ENCODE assay signal across 24 cellular contexts in the genomic region with DNA sequence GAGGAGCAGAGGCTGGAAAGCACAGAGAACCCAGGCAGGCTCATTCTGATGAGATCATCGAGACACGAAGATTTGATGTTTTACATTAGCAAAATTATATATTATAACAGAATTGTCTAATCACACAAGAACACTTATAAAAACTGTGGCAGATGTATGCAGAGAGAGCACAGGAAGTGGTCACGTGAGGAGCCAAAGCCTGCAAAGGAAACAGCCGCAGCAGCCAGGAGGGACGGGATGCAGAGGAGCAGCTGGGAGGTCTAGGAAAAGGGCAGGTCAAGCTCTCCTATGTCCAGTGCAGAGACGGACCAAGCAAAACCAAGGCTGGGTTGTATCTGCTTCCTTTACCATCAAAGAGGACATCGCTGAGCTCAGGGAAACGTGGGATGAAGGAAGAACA.
DNase-seq lines count a peak whose midpoint lies in the region; ATAC-seq, FAIRE-seq and TF ChIP-seq lines count a peak whose summit lies in the region.
"Had no signal": no experiment of that assay in that cellular context is flagged by ENCODE, and none has a peak within 500 bp of the region (broad histone marks: within the 10 kb centered on the region; RNA-seq: fewer than 3 reads in every experiment).

No MANE protein-coding gene starts in this region.

- H3K36me3 Mint-ChIP-seq in CD4-positive, CD25-positive, alpha-beta regulatory T cell = no peaks in the 10 kb centered on the region
- H3K36me3 Mint-ChIP-seq: activated CD8-positive, alpha-beta memory T cell treated with anti-CD3 and anti-CD28 coated beads, Interleukin-2, amount 10 ng/mL, durations not matched to agents 7 days and 5 days; activated naive CD8-positive, alpha-beta T cell treated with anti-CD3 and anti-CD28 coated beads, Interleukin-2, amount 10 ng/mL, durations not matched to agents 7 days and 5 days had no signal

- peak; percentile 20 for DNase-seq in activated CD4-positive, alpha-beta T cell treated with anti-CD3 and anti-CD28 coated beads for 48 hours
- DNase-seq in activated CD4-positive, alpha-beta T cell treated with anti-CD3 and anti-CD28 coated beads for 1 hour = no peak
- peak in 1 of 3 donors; percentile 34 for DNase-seq in CD4-positive, CD25-positive, alpha-beta regulatory T cell
- DNase-seq in RPMI8226 (peak; percentile 31), K562 (ENCODE audit: extremely low read depth in 1 of 4, low spot score in 3 of 4) (no peak), GM19239 (ENCODE audit: insufficient read length, low spot score) (no peak), prostate gland (ENCODE audit: low spot score) (no peak), NCI-H2196 treated with DMSO at 0.1 percent for 48 hours (lab: John Stamatoyannopoulos, UW; ENCODE audit: unreplicated experiment) (no peak)
- DNase-seq: activated CD8-positive, alpha-beta memory T cell treated with anti-CD3 and anti-CD28 coated beads, Interleukin-2, amount 10 ng/mL, durations not matched to agents 7 days and 5 days; activated naive CD8-positive, alpha-beta T cell treated with anti-CD3 and anti-CD28 coated beads, Interleukin-2, amount 10 ng/mL, durations not matched to agents 7 days and 5 days; cortex of kidney; head of caudate nucleus; IMR-90; left lung; NCI-H1092; NCI-H2029 treated with DMSO at 0.1 percent for 48 hours; stimulated activated CD4-positive, alpha-beta T cell treated with anti-CD3 and anti-CD28 coated beads, Interleukin-4, amount 100 ng/mL, for 24 hours; WERI-Rb-1 had no signal

- TF ChIP-seq RAD21 in K562 (CRISPR knock-in tag; conservative IDR thresholded peaks at IDR 0.05 in 1 of 2, IDR thresholded peaks at IDR 0.05 in 1 of 2) = no peak

- no peaks in the 10 kb centered on the region for H3K79me2 ChIP-seq in K562 (ENCODE audit: control insufficient read depth, insufficient read depth, low read length)

- TF ChIP-seq POLR2A in K562 (conservative IDR thresholded peaks at IDR 0.05) (no peak), prostate gland (IDR thresholded peaks at IDR 0.05) (no peak)

- H3K27ac Mint-ChIP-seq in CD4-positive, CD25-positive, alpha-beta regulatory T cell = peak overlapping the region; percentile 44 to 68 (median 59)
- H3K27ac Mint-ChIP-seq: activated CD8-positive, alpha-beta memory T cell treated with anti-CD3 and anti-CD28 coated beads, Interleukin-2, amount 10 ng/mL, durations not matched to agents 7 days and 5 days; activated naive CD8-positive, alpha-beta T cell treated with anti-CD3 and anti-CD28 coated beads, Interleukin-2, amount 10 ng/mL, durations not matched to agents 7 days and 5 days had no signal

- CTCF ChIA-PET in K562 (lab: Yijun Ruan, JAX; ENCODE audit: low intra/inter-chr PET ratio) = no interaction called here

- H3K27ac ChIP-seq in CD4-positive, CD25-positive, alpha-beta regulatory T cell (ENCODE audit: insufficient read depth, low read length, poor library complexity, severe bottlenecking) = no peak overlapping the region
- no peak overlapping the region for H3K27ac ChIP-seq in K562 (ENCODE audit: extremely low read depth, low read depth, low read length)
- no peak overlapping the region for H3K27ac ChIP-seq in prostate gland
- H3K27ac ChIP-seq: A549, left lung, skin epidermis, vagina, WERI-Rb-1 had no signal

- ATAC-seq in CD4-positive, CD25-positive, alpha-beta regulatory T cell (ENCODE audit: low read depth in 2 of 2) = no peak
- ATAC-seq in K562 = no peak
- ATAC-seq: A549; activated CD8-positive, alpha-beta memory T cell treated with anti-CD3 and anti-CD28 coated beads, Interleukin-2, amount 10 ng/mL, durations not matched to agents 7 days and 5 days; left lung had no signal

- H3K4me1 Mint-ChIP-seq in CD4-positive, CD25-positive, alpha-beta regulatory T cell = peaks cover 4 to 72% (median 16%) of the 10 kb centered on the region in 4 donors
- H3K4me1 Mint-ChIP-seq: activated CD8-positive, alpha-beta memory T cell treated with anti-CD3 and anti-CD28 coated beads, Interleukin-2, amount 10 ng/mL, durations not matched to agents 7 days and 5 days had no signal

- H3K27me3 ChIP-seq in CD4-positive, CD25-positive, alpha-beta regulatory T cell (ENCODE audit: control insufficient read depth, insufficient read depth, low read length) = no peaks in the 10 kb centered on the region
- peaks cover 20 to 62% of the 10 kb centered on the region in 2 experiments; a peak in 4 of 5 replicates for H3K27me3 ChIP-seq in K562 (ENCODE audit: control insufficient read depth in 2 of 2, insufficient read depth in 2 of 2, low read length in 2 of 2)
- H3K27me3 ChIP-seq in prostate gland (replicated peaks; ENCODE audit: insufficient read depth) = no peaks in the 10 kb centered on the region
- H3K27me3 ChIP-seq: vagina had no signal

- H3K4me2 ChIP-seq in K562 (ENCODE audit: insufficient read depth, low read length) = no peak overlapping the region
- H3K4me2 ChIP-seq: A549 had no signal

- BruUV-seq in K562 (replicated peaks; lab: Mats Ljungman, UMichigan) = no TSS peak

- FAIRE-seq in K562 (lab: Jason Lieb, UNC) (no peak), GM19239 (lab: Jason Lieb, UNC) (no peak)
- FAIRE-seq: A549, endometrium, GM18507 had no signal

- H3K9me3 Mint-ChIP-seq in CD4-positive, CD25-positive, alpha-beta regulatory T cell = peaks cover 0 to 2% (median 0%) of the 10 kb centered on the region in 7 donors
- H3K9me3 Mint-ChIP-seq: activated naive CD8-positive, alpha-beta T cell treated with anti-CD3 and anti-CD28 coated beads, Interleukin-2, amount 10 ng/mL, durations not matched to agents 7 days and 5 days had no signal

- peaks cover 3% of the 10 kb centered on the region; the same call in 1 of the 2 replicates for H4K20me1 ChIP-seq in K562 (replicated peaks; ENCODE audit: control insufficient read depth, insufficient read depth, low read length)

- no peak overlapping the region for H3K9ac ChIP-seq in K562 (ENCODE audit: insufficient read depth in 1 of 2, low read depth in 2 of 2, low read length in 2 of 2)

- POLR2A ChIA-PET in K562 (lab: Yijun Ruan, JAX) = no interaction called here

- no peaks in the 10 kb centered on the region for H3K9me1 ChIP-seq in K562 (ENCODE audit: control insufficient read depth, insufficient read depth, low read length)

- no peaks in the 10 kb centered on the region for H3K9me3 ChIP-seq in CD4-positive, CD25-positive, alpha-beta regulatory T cell (ENCODE audit: control insufficient read depth in 2 of 2, low read length in 2 of 2)
- H3K9me3 ChIP-seq in K562 (replicated peaks; ENCODE audit: control insufficient read depth, insufficient read depth, low read depth, low read length) (no peaks in the 10 kb centered on the region), prostate gland (no peaks in the 10 kb centered on the region)
- H3K9me3 ChIP-seq: A549, left lung, vagina had no signal

- TF ChIP-seq CTCF in K562 (IDR thresholded peaks at IDR 0.05 in 2 of 3, conservative IDR thresholded peaks at IDR 0.05 in 1 of 3; ENCODE audit: insufficient read depth in 2 of 3, low read depth in 1 of 3, low read length in 3 of 3) (no peak), prostate gland (IDR thresholded peaks at IDR 0.05) (no peak)

- peaks cover 5% of the 10 kb centered on the region for H3K4me1 ChIP-seq in CD4-positive, CD25-positive, alpha-beta regulatory T cell (ENCODE audit: control insufficient read depth, insufficient read depth, low read length, poor library complexity, severe bottlenecking)
- H3K4me1 ChIP-seq in K562 (replicated peaks in 1 of 2; ENCODE audit: control insufficient read depth in 2 of 2, insufficient read depth in 2 of 2, low read length in 2 of 2) (no peaks in the 10 kb centered on the region), prostate gland (replicated peaks) (no peaks in the 10 kb centered on the region)
- H3K4me1 ChIP-seq: A549, left lung, vagina had no signal

- H3K4me3 Mint-ChIP-seq in CD4-positive, CD25-positive, alpha-beta regulatory T cell = peak overlapping the region in 3 of 4 donors; percentile 3 to 86 (median 66)
- H3K4me3 Mint-ChIP-seq: activated CD8-positive, alpha-beta memory T cell treated with anti-CD3 and anti-CD28 coated beads, Interleukin-2, amount 10 ng/mL, durations not matched to agents 7 days and 5 days; activated naive CD8-positive, alpha-beta T cell treated with anti-CD3 and anti-CD28 coated beads, Interleukin-2, amount 10 ng/mL, durations not matched to agents 7 days and 5 days; neural crest cell had no signal

- intact Hi-C loops in K562 (cut with micrococcal nuclease) (no loop called here), prostate gland (cut with DNase I) (no loop called here)

- in situ Hi-C loops in K562 (cut with MboI) = no loop called here

- no peaks in the 10 kb centered on the region for H3K36me3 ChIP-seq in CD4-positive, CD25-positive, alpha-beta regulatory T cell (ENCODE audit: control insufficient read depth, insufficient read depth, low read length)
- H3K36me3 ChIP-seq in K562 (ENCODE audit: control insufficient read depth, insufficient read depth, low read length) = no peaks in the 10 kb centered on the region
- no peaks in the 10 kb centered on the region for H3K36me3 ChIP-seq in prostate gland
- H3K36me3 ChIP-seq: left lung, vagina, WERI-Rb-1 had no signal

- TF ChIP-seq EP300 in K562 (IDR thresholded peaks at IDR 0.05; ENCODE audit: low read length) = no peak

- WGBS in K562 (ENCODE audit: insufficient coverage, low coverage, missing lambda C conversion rate) = 0% methylated on average over 7 of the region's 8 CpGs
- 63% methylated on average over 8 of the region's 8 CpGs for WGBS in prostate gland

- H2AFZ ChIP-seq in K562 (ENCODE audit: low read depth, low read length) = no peak overlapping the region

- peaks cover 12% of the 10 kb centered on the region for H3K27me3 Mint-ChIP-seq in CD4-positive, CD25-positive, alpha-beta regulatory T cell

- no peak overlapping the region for H3K4me3 ChIP-seq in CD4-positive, CD25-positive, alpha-beta regulatory T cell (ENCODE audit: low read depth, low read length)
- H3K4me3 ChIP-seq in K562 (no peak overlapping the region), prostate gland (no peak overlapping the region)
- H3K4me3 ChIP-seq: A549, left lung, skin epidermis, vagina had no signal

TF ChIP-seq in K562, 482 proteins besides CTCF, POLR2A, EP300 and RAD21 (continues in another document):
- TF ChIP-seq, protein P1, sequence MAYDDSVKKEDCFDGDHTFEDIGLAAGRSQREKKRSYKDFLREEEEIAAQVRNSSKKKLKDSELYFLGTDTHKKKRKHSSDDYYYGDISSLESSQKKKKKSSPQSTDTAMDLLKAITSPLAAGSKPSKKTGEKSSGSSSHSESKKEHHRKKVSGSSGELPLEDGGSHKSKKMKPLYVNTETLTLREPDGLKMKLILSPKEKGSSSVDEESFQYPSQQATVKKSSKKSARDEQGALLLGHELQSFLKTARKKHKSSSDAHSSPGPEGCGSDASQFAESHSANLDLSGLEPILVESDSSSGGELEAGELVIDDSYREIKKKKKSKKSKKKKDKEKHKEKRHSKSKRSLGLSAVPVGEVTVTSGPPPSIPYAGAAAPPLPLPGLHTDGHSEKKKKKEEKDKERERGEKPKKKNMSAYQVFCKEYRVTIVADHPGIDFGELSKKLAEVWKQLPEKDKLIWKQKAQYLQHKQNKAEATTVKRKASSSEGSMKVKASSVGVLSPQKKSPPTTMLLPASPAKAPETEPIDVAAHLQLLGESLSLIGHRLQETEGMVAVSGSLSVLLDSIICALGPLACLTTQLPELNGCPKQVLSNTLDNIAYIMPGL (CRISPR knock-in tag; IDR thresholded peaks at IDR 0.05) = no peak

Comparison
In these comparisons a context has a peak if more than half of its experiments do, and no peak if none do; other contexts are left out.
1. DNase-seq: peak in activated CD4-positive, alpha-beta T cell treated with anti-CD3 and anti-CD28 coated beads for 48 hours (single experiment) and RPMI8226 (single experiment); none in activated CD4-positive, alpha-beta T cell treated with anti-CD3 and anti-CD28 coated beads for 1 hour (single experiment), K562 (0 of 4), GM19239 (single experiment), prostate gland (single experiment) and NCI-H2196 treated with DMSO at 0.1 percent for 48 hours (single experiment).